25 cellular contexts compared by ENCODE assay signal in the genomic region with DNA sequence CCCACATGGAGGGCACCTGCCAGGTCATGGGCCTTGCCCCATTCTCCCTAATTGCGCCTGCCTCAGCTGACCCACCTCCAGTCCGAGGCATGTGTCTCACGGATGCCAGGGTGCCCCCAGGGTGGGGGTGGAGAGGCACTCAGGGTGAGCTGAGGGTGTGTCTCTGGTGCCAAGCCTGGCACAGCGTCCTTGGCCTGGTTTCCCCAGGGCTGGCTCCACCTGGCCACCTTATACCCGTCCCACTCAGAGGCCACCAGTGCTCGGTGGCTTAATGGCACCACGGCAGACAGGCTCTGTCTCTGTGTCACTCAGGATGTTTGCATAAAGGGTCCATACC. TPM values are rescaled to one million over a fixed set of nuclear protein-coding genes. Genes with fewer than 3 reads are reported as not detected.
"Had no signal": no experiment of that assay in that cellular context is flagged by ENCODE, and none has a peak within 500 bp of the region (broad histone marks: within the 10 kb centered on the region; RNA-seq: fewer than 3 reads in every experiment).

No MANE protein-coding gene starts in this region.

- H3K9me3 ChIP-seq: left lung had no signal

- DNase-seq: activated CD4-positive, alpha-beta T cell treated with anti-CD3 and anti-CD28 coated beads, Interleukin-2, amount 10 ng/mL, durations not matched to agents 7 days and 5 days; activated CD8-positive, alpha-beta T cell treated with anti-CD3 and anti-CD28 coated beads, Interleukin-2, amount 10 ng/mL, durations not matched to agents 7 days and 5 days; activated naive CD4-positive, alpha-beta T cell treated with Interleukin-2 at 50 U/mL for 16 hours; activated naive CD8-positive, alpha-beta T cell treated with anti-CD3 and anti-CD28 coated beads, Interleukin-2, amount 10 ng/mL, durations not matched to agents 7 days and 5 days; activated T-cell treated with anti-CD3 and anti-CD28 coated beads, Interleukin-2, amount 50 U/mL, for 24 hours; amygdala; caudate nucleus; erythroblast; foreskin melanocyte; glutamatergic neuron; hippocampal formation; posterior cingulate gyrus; retina; stimulated activated CD4-positive, alpha-beta T cell treated with anti-CD3 and anti-CD28 coated beads, Interleukin-4, amount 100 ng/mL, for 1 hour; stimulated activated naive CD8-positive, alpha-beta T cell treated with anti-CD3 and anti-CD28 coated beads, Interleukin-15, amount 100 ng/mL, for 72 hours; T1000 had no signal

- ATAC-seq: activated CD8-positive, alpha-beta T cell treated with anti-CD3 and anti-CD28 coated beads, Interleukin-2, amount 10 ng/mL, durations not matched to agents 7 days and 5 days; left lung; stimulated activated naive CD8-positive, alpha-beta T cell treated with anti-CD3 and anti-CD28 coated beads, Interleukin-15, amount 100 ng/mL, for 72 hours had no signal

- H3K27me3 ChIP-seq: left lung had no signal

- H3K36me3 ChIP-seq: left lung had no signal

- FAIRE-seq: colon, endometrium, islet of Langerhans had no signal

- H3K27ac ChIP-seq: left lung had no signal

- H3K4me3 ChIP-seq: left lung had no signal

RNA-seq across cellular contexts. Expression of a gene that starts 33.6 kb away (rescaled TPM):
- total RNA-seq: activated T-helper 2 cell treated with anti-CD3 and anti-CD28 coated beads, Interferon-gamma antibody, Interleukin-2, Interleukin-4, amounts not matched to agents 10 μg/mL and 5 μg/mL and 100 μg/mL, durations not matched to agents 14 hours and 24 hours and 36 hours; T-helper 1 cell treated with Interleukin-12 subunit alpha and Interleukin-12 subunit beta and Interleukin-4 antibody, amounts not matched to agents 30 ng/mL and 1 ng/mL, for 36 hours had no signal

RNA-seq across cellular contexts. Expression of a gene that starts 47.6 kb away (rescaled TPM):
- total RNA-seq: activated CD4-positive, alpha-beta T cell treated with anti-CD3 and anti-CD28 coated beads, Interleukin-2, amount 10 ng/mL, durations not matched to agents 7 days and 5 days; activated CD8-positive, alpha-beta T cell treated with anti-CD3 and anti-CD28 coated beads, Interleukin-2, amount 10 ng/mL, durations not matched to agents 7 days and 5 days; activated naive CD8-positive, alpha-beta T cell treated with anti-CD3 and anti-CD28 coated beads, Interleukin-2, amount 10 ng/mL, durations not matched to agents 7 days and 5 days; activated T-helper 2 cell treated with anti-CD3 and anti-CD28 coated beads, Interferon-gamma antibody, Interleukin-2, Interleukin-4, amounts not matched to agents 10 μg/mL and 5 μg/mL and 100 μg/mL, durations not matched to agents 14 hours and 24 hours and 36 hours; left lung; mucosa of gallbladder; natural killer cell treated with Interleukin-12 subunit alpha and Interleukin-12 subunit beta and Interleukin-15 and Interleukin-18, amount 100 ng/mL, for 72 hours; T-helper 1 cell treated with Interleukin-12 subunit alpha and Interleukin-12 subunit beta and Interleukin-4 antibody, amounts not matched to agents 30 ng/mL and 1 ng/mL, for 36 hours; temporal lobe had no signal
